Comparison of ENCODE assay signal across 8 cellular contexts in the genomic region with DNA sequence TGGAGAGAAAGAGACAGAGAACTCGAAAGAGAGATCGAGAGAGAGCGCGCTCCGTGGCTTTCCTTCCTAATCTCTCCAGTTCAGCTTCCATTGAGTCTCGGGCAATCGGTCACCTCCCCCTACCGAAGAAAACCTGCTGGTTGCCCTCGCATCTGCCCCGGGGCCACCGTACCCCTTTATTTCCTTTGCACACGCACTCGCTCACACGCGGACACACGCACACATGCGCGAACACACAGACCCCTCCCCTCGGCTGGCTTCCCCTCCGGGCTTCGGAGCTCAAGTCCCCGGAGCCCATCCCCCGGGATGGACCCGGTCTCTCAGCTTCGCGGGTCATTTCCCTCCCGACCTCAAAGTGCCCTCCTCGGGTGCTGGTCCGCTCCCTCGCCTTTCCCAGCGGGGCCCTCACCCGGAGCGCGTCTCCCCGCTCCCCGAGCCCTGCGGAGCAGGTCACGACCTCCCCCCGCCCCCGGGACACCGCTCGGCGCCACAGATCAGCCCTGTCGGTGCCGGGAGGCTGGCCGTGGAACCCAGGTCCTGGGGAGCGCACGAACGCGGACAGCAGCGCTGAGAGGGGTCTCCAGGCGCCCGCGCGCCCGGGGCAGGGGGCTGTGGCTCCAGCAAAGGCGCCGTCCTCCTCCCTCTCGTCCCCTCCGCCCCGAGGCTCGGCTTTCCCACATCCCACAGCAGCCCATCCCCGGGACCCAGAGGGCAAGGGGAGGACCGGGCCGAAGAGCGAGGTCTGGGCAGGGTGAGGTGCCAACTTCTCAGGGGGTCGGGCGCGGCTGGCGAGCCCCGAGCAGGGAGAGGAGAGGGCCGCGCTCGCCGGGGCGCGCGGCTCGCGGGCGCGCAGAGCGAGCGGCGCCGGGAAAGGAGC. TPM values are rescaled to one million over a fixed set of nuclear protein-coding genes. Genes with fewer than 3 reads are reported as not detected.
A peak's percentile ranks its signal among the peaks of the same experiment; 100 is the strongest.
DNase-seq lines count a peak whose midpoint lies in the region; ATAC-seq lines count a peak whose summit lies in the region.

No MANE protein-coding gene starts in this region.

- H3K27ac ChIP-seq in naive thymus-derived CD4-positive, alpha-beta T cell (ENCODE audit: low read depth, low read length) = no peak overlapping the region

- peaks cover 0 to 10% of the 10 kb centered on the region in 2 donors for H3K4me1 ChIP-seq in naive thymus-derived CD4-positive, alpha-beta T cell (ENCODE audit: control insufficient read depth in 2 of 2, insufficient read depth in 2 of 2, low read length in 2 of 2)

- peaks cover 0 to 8% of the 10 kb centered on the region in 2 donors for H3K27me3 ChIP-seq in naive thymus-derived CD4-positive, alpha-beta T cell (ENCODE audit: control insufficient read depth in 2 of 2, insufficient read depth in 2 of 2, low read length in 2 of 2)

- intact Hi-C loops in activated naive CD4-positive, alpha-beta T cell treated with anti-CD3 and anti-CD28 coated beads for 36 hours (cut with micrococcal nuclease) = loop anchor here (5.0 kb wide), 1 partner anchor 253 kb away; no protein-coding TSS in a partner anchor
- intact Hi-C loops in naive thymus-derived CD4-positive, alpha-beta T cell (cut with micrococcal nuclease) = no loop called here

- CTCF ChIA-PET in activated naive CD4-positive, alpha-beta T cell treated with anti-CD3 and anti-CD28 coated beads for 36 hours (lab: Charles Lee) = no interaction called here
- CTCF ChIA-PET in naive thymus-derived CD4-positive, alpha-beta T cell (lab: Charles Lee) = no interaction called here

- H3K4me1 Mint-ChIP-seq in activated naive CD4-positive, alpha-beta T cell treated with anti-CD3 and anti-CD28 coated beads for 36 hours (ENCODE audit: low read depth) = peaks cover 21% of the 10 kb centered on the region
- peaks cover 17% of the 10 kb centered on the region for H3K4me1 Mint-ChIP-seq in T-helper 2 cell treated with Interferon-gamma antibody and Interleukin-4, amounts not matched to agents 5 μg/mL and 100 μg/mL, for 36 hours (ENCODE audit: low read depth)
- H3K4me1 Mint-ChIP-seq in naive thymus-derived CD4-positive, alpha-beta T cell = peaks cover 12 to 37% (median 32%) of the 10 kb centered on the region in 7 donors

- no peaks in the 10 kb centered on the region for H3K9me3 Mint-ChIP-seq in activated naive CD4-positive, alpha-beta T cell treated with anti-CD3 and anti-CD28 coated beads for 36 hours
- no peaks in the 10 kb centered on the region for H3K9me3 Mint-ChIP-seq in T-helper 2 cell treated with Interferon-gamma antibody and Interleukin-4, amounts not matched to agents 5 μg/mL and 100 μg/mL, for 36 hours
- peaks cover 0 to 6% (median 0%) of the 10 kb centered on the region in 11 donors for H3K9me3 Mint-ChIP-seq in naive thymus-derived CD4-positive, alpha-beta T cell

- peak; percentile 7 for DNase-seq in activated naive CD4-positive, alpha-beta T cell treated with anti-CD3 and anti-CD28 coated beads for 36 hours
- no peak for DNase-seq in activated naive CD4-positive, alpha-beta T cell treated with Interleukin-2 at 50 U/mL for 16 hours
- no peak for DNase-seq in T-helper 2 cell treated with Interferon-gamma antibody and Interleukin-4, amounts not matched to agents 5 μg/mL and 100 μg/mL, for 36 hours (ENCODE audit: low spot score)
- peak in 6 of 9 donors; percentile 3 to 32 (median 14) for DNase-seq in naive thymus-derived CD4-positive, alpha-beta T cell
- no peak for DNase-seq in stimulated activated CD4-positive, alpha-beta T cell treated with anti-CD3 and anti-CD28 coated beads, Interleukin-4, amount 100 ng/mL, for 4 hours

- peak overlapping the region; percentile 79 for H3K4me3 Mint-ChIP-seq in activated naive CD4-positive, alpha-beta T cell treated with anti-CD3 and anti-CD28 coated beads for 36 hours
- H3K4me3 Mint-ChIP-seq in T-helper 2 cell treated with Interferon-gamma antibody and Interleukin-4, amounts not matched to agents 5 μg/mL and 100 μg/mL, for 36 hours = peak overlapping the region; percentile 86
- peak overlapping the region; percentile 85 to 97 (median 90) for H3K4me3 Mint-ChIP-seq in naive thymus-derived CD4-positive, alpha-beta T cell

- H3K36me3 Mint-ChIP-seq in activated naive CD4-positive, alpha-beta T cell treated with anti-CD3 and anti-CD28 coated beads for 36 hours (ENCODE audit: low read depth) = no peaks in the 10 kb centered on the region
- H3K36me3 Mint-ChIP-seq in T-helper 2 cell treated with Interferon-gamma antibody and Interleukin-4, amounts not matched to agents 5 μg/mL and 100 μg/mL, for 36 hours (ENCODE audit: low read depth) = no peaks in the 10 kb centered on the region
- peaks cover 0 to 4% (median 0%) of the 10 kb centered on the region in 5 donors for H3K36me3 Mint-ChIP-seq in naive thymus-derived CD4-positive, alpha-beta T cell

- H3K36me3 ChIP-seq in naive thymus-derived CD4-positive, alpha-beta T cell (ENCODE audit: control insufficient read depth in 2 of 3, insufficient read depth in 3 of 3, low read length in 3 of 3) = no peaks in the 10 kb centered on the region

- POLR2A ChIA-PET in naive thymus-derived CD4-positive, alpha-beta T cell (lab: Charles Lee) = no interaction called here

- H3K27ac Mint-ChIP-seq in activated naive CD4-positive, alpha-beta T cell treated with anti-CD3 and anti-CD28 coated beads for 36 hours = no peak overlapping the region
- no peak overlapping the region for H3K27ac Mint-ChIP-seq in T-helper 2 cell treated with Interferon-gamma antibody and Interleukin-4, amounts not matched to agents 5 μg/mL and 100 μg/mL, for 36 hours
- peak overlapping the region in 6 of 9 donors; percentile 67 to 85 (median 76) for H3K27ac Mint-ChIP-seq in naive thymus-derived CD4-positive, alpha-beta T cell

- peaks cover 57% of the 10 kb centered on the region for H3K27me3 Mint-ChIP-seq in activated naive CD4-positive, alpha-beta T cell treated with anti-CD3 and anti-CD28 coated beads for 36 hours (ENCODE audit: low read depth)
- peaks cover 79% of the 10 kb centered on the region for H3K27me3 Mint-ChIP-seq in T-helper 2 cell treated with Interferon-gamma antibody and Interleukin-4, amounts not matched to agents 5 μg/mL and 100 μg/mL, for 36 hours (ENCODE audit: low read depth)
- peaks cover 54 to 77% (median 56%) of the 10 kb centered on the region in 5 donors for H3K27me3 Mint-ChIP-seq in naive thymus-derived CD4-positive, alpha-beta T cell

- ATAC-seq in esophagus mucosa (peak; percentile 34), HG03432 (IDR thresholded peaks at IDR 0.05; ENCODE audit: unreplicated experiment) (no peak), HG03520 (IDR thresholded peaks at IDR 0.05; ENCODE audit: unreplicated experiment) (no peak)
- ATAC-seq in naive thymus-derived CD4-positive, alpha-beta T cell = peak; percentile 20

- H3K9me3 ChIP-seq in naive thymus-derived CD4-positive, alpha-beta T cell (ENCODE audit: control insufficient read depth in 2 of 3, low read length in 3 of 3) = no peaks in the 10 kb centered on the region

- H3K4me3 ChIP-seq in naive thymus-derived CD4-positive, alpha-beta T cell (ENCODE audit: low read length) = peak overlapping the region; percentile 39

RNA-seq across cellular contexts. Expression of a gene that starts 1.8 kb away (rescaled TPM):
- not detected for total RNA-seq in activated naive CD4-positive, alpha-beta T cell treated with anti-CD3 and anti-CD28 coated beads for 36 hours
- 0.24 TPM for total RNA-seq in esophagus mucosa
- total RNA-seq in naive thymus-derived CD4-positive, alpha-beta T cell = 1 to 10 TPM in 1 of 5 experiments, under 1 TPM in 3, not detected in 1; 0.49 to 1.7 (median 0.58) TPM
- polyA plus RNA-seq in naive thymus-derived CD4-positive, alpha-beta T cell = under 1 TPM; 0.20 to 0.66 TPM

Comparison
In these comparisons a context has a peak if more than half of its experiments do, and no peak if none do; other contexts are left out.
1. DNase-seq: peak in activated naive CD4-positive, alpha-beta T cell treated with anti-CD3 and anti-CD28 coated beads for 36 hours (single experiment) and naive thymus-derived CD4-positive, alpha-beta T cell (6 of 9); none in activated naive CD4-positive, alpha-beta T cell treated with Interleukin-2 at 50 U/mL for 16 hours (single experiment), T-helper 2 cell treated with Interferon-gamma antibody and Interleukin-4, amounts not matched to agents 5 μg/mL and 100 μg/mL, for 36 hours (single experiment) and stimulated activated CD4-positive, alpha-beta T cell treated with anti-CD3 and anti-CD28 coated beads, Interleukin-4, amount 100 ng/mL, for 4 hours (0 of 2).
2. H3K27ac Mint-ChIP-seq: peak in naive thymus-derived CD4-positive, alpha-beta T cell (6 of 9); none in activated naive CD4-positive, alpha-beta T cell treated with anti-CD3 and anti-CD28 coated beads for 36 hours (single experiment) and T-helper 2 cell treated with Interferon-gamma antibody and Interleukin-4, amounts not matched to agents 5 μg/mL and 100 μg/mL, for 36 hours (single experiment).
3. ATAC-seq: peak in esophagus mucosa (single experiment) and naive thymus-derived CD4-positive, alpha-beta T cell (single experiment); none in HG03432 (single experiment) and HG03520 (single experiment).
4. Peak in every context shown above with its lines, with median percentiles within 50 percentile points of each other: H3K4me3 Mint-ChIP-seq.